ENCODE assay signal across 8 cellular contexts in genomic region chr17:75721463-75722011, GRCh38. TPM values are rescaled to one million over a fixed set of nuclear protein-coding genes. Genes with fewer than 3 reads are reported as not detected.
A peak's percentile ranks its signal among the peaks of the same experiment; 100 is the strongest.
DNase-seq lines count a peak whose midpoint lies in the region; ATAC-seq and TF ChIP-seq lines count a peak whose summit lies in the region.
"Had no signal": no experiment of that assay in that cellular context is flagged by ENCODE, and none has a peak within 500 bp of the region (broad histone marks: within the 10 kb centered on the region; RNA-seq: fewer than 3 reads in every experiment).

No MANE protein-coding gene starts in this region.

- H3K9me3 ChIP-seq in body of pancreas = no peaks in the 10 kb centered on the region

- H3K27me3 ChIP-seq in body of pancreas = no peaks in the 10 kb centered on the region

- 20 to 21% methylated on average over 2 to 24 of the region's 33 CpGs for WGBS in body of pancreas, 2 donors

- H3K36me3 ChIP-seq in body of pancreas (replicated peaks in 1 of 2; ENCODE audit: insufficient read depth in 1 of 2, low read depth in 2 of 2) = peaks cover 0 to 2% of the 10 kb centered on the region in 2 donors

- H3K4me3 ChIP-seq in body of pancreas = peak overlapping the region; percentile 2 to 5

- H3K36me3 Mint-ChIP-seq in IgD-negative memory B cell = no peaks in the 10 kb centered on the region

- H3K4me3 Mint-ChIP-seq in IgD-negative memory B cell = peak overlapping the region in 3 of 4 donors; percentile 30 to 83 (median 78)

- H3K9me3 Mint-ChIP-seq in IgD-negative memory B cell = no peaks in the 10 kb centered on the region

- TF ChIP-seq CTCF in body of pancreas (IDR thresholded peaks at IDR 0.05) = peak in 3 of 7 experiments; percentile 1 to 15 (median 3)

- no peak overlapping the region for H3K27ac Mint-ChIP-seq in IgD-negative memory B cell

- H3K27me3 Mint-ChIP-seq in IgD-negative memory B cell = peaks cover 6% of the 10 kb centered on the region

- ATAC-seq in body of pancreas (peak; percentile 7), left lobe of liver (peak; percentile 6), GM19023 (IDR thresholded peaks at IDR 0.05; ENCODE audit: unreplicated experiment) (no peak), GM19324 (IDR thresholded peaks at IDR 0.05; ENCODE audit: low FRiP score, unreplicated experiment) (no peak)

- peaks cover 21% of the 10 kb centered on the region for H3K4me1 ChIP-seq in body of pancreas

- H3K4me1 Mint-ChIP-seq in IgD-negative memory B cell = peaks cover 0 to 4% (median 3%) of the 10 kb centered on the region in 3 donors

- no peak for TF ChIP-seq POLR2A in body of pancreas (IDR thresholded peaks at IDR 0.05)

- DNase-seq in body of pancreas (peak in 3 of 4 donors; percentile 10 to 29 (median 27)), left lobe of liver (ENCODE audit: low spot score) (no peak), substantia nigra (lab: John Stamatoyannopoulos, UW) (no peak), UCSD-AML1 (lab: John Stamatoyannopoulos, UW; ENCODE audit: unreplicated experiment) (no peak)
- DNase-seq: NCI-H1694 had no signal

- peak overlapping the region; percentile 65 to 89 (median 80) for H3K27ac ChIP-seq in body of pancreas
- peak overlapping the region; percentile 74 for H3K27ac ChIP-seq in substantia nigra (ENCODE audit: low read depth, low read length, poor library complexity, severe bottlenecking)

- intact Hi-C loops in body of pancreas (cut with DNase I) = no loop called here

RNA-seq across cellular contexts. Expression of gene ITGB4, which starts 0.3 kb away (rescaled TPM):
- 0.48 TPM for polyA plus RNA-seq in IgD-negative memory B cell
- total RNA-seq in body of pancreas (10 to 100 TPM; 25.1 to 33.7 TPM), left lobe of liver (2.6 TPM)

RNA-seq across cellular contexts. Expression of gene GALK1, which starts 43.5 kb away (rescaled TPM):
- polyA plus RNA-seq in IgD-negative memory B cell = 18.6 TPM
- 10 to 100 TPM; 27.4 to 27.5 TPM for total RNA-seq in body of pancreas
- 90.9 TPM for total RNA-seq in left lobe of liver

RNA-seq across cellular contexts. Expression of gene SAP30BP, which starts 54.4 kb away (rescaled TPM):
- polyA plus RNA-seq in IgD-negative memory B cell = 119 TPM
- total RNA-seq in body of pancreas (10 to 100 TPM; 47.2 to 73.8 TPM), left lobe of liver (31.6 TPM)

RNA-seq across cellular contexts. Expression of gene RECQL5, which starts 54.6 kb away (rescaled TPM):
- polyA plus RNA-seq in IgD-negative memory B cell = 25.3 TPM
- total RNA-seq in body of pancreas (10 to 100 TPM in 1 of 2 donors, 1 to 10 TPM in 1; 8.6 to 38.6 TPM), left lobe of liver (26.0 TPM)

Comparison
In these comparisons a context has a peak if more than half of its experiments do, and no peak if none do; other contexts are left out.
1. ATAC-seq: peak in body of pancreas (single experiment) and left lobe of liver (single experiment); none in GM19023 (single experiment) and GM19324 (single experiment).
2. DNase-seq: peak in body of pancreas (3 of 4); none in left lobe of liver (single experiment), substantia nigra (0 of 49) and UCSD-AML1 (single experiment).